10 cellular contexts compared by ENCODE assay signal in the genomic region with DNA sequence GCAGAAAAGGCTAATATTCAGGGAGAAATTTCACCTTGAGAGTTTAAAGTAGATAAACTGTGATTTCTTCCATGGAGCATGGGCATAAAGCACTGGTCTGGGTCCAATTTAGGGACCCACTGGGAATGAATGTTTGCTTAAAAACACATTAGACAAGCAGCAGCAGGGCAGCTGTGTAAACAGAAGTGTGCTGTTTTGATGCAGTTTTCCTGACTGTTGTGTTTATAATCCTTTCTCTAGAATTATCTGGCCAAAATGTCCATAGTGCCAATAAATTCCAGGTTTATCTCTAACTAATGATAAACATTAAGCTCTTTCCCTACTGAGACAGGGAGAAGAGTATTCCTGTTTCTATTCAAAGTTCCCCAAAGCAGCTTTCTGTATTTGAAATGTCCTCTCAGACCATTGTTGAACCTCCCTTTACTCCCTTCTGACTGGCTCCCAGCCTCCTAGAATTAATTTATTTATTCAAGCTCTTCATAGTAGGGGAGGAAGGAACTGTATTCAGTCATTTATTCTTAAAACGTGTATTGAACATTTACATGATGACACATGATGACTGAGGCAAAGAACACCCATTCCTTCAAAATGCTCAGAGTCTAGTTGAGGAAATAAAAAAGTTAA. TPM values are rescaled to one million over a fixed set of nuclear protein-coding genes. Genes with fewer than 3 reads are reported as not detected.
A peak's percentile ranks its signal among the peaks of the same experiment; 100 is the strongest.
DNase-seq lines count a peak whose midpoint lies in the region; ATAC-seq and TF ChIP-seq lines count a peak whose summit lies in the region.
"Had no signal": no experiment of that assay in that cellular context is flagged by ENCODE, and none has a peak within 500 bp of the region (broad histone marks: within the 10 kb centered on the region; RNA-seq: fewer than 3 reads in every experiment).

No MANE protein-coding gene starts in this region.

- H3K4me3 ChIP-seq in ACC112 (ENCODE audit: low read depth, low read length) = peak overlapping the region; percentile 46; the same call in 1 of the 2 replicates
- no peak overlapping the region for H3K4me3 ChIP-seq in colonic mucosa

- no peak overlapping the region for H2AFZ ChIP-seq in ACC112 (ENCODE audit: low read length, unreplicated experiment)

- peak; percentile 91 to 97 for DNase-seq in NCI-H2081 (lab: John Stamatoyannopoulos, UW)
- DNase-seq in colonic mucosa = no peak
- DNase-seq in myocyte (ENCODE audit: low read depth) = peak; percentile 35
- no peak for DNase-seq in GM10248 (ENCODE audit: extremely low spot score)
- DNase-seq in ecto neural progenitor cell (ENCODE audit: low spot score) = no peak
- no peak for DNase-seq in AG08396 (ENCODE audit: low spot score)
- DNase-seq: central memory CD4-positive, alpha-beta T cell; stimulated activated CD4-positive, alpha-beta T cell treated with anti-CD3 and anti-CD28 coated beads, Interleukin-4, amount 100 ng/mL, for 24 hours had no signal

- TF ChIP-seq CTCF in colonic mucosa (IDR thresholded peaks at IDR 0.05) = no peak
- TF ChIP-seq CTCF in GM10248 (IDR thresholded peaks at IDR 0.05; ENCODE audit: control extremely low read depth, extremely low read depth, low read depth, missing control alignments) = no peak

- H3K9me3 ChIP-seq in colonic mucosa = no peaks in the 10 kb centered on the region

- H3K27me3 ChIP-seq in ACC112 (ENCODE audit: insufficient read depth, low read length) (no peaks in the 10 kb centered on the region), colonic mucosa (no peaks in the 10 kb centered on the region)

- H3K27ac ChIP-seq in ACC112 (ENCODE audit: low read depth, low read length) (peak overlapping the region; percentile 95), colonic mucosa (peak overlapping the region; percentile 4)

- no peaks in the 10 kb centered on the region for H3K79me2 ChIP-seq in ACC112 (ENCODE audit: control insufficient read depth, insufficient read depth, low read length, unreplicated experiment)

- no peak for ATAC-seq in GM18870 (IDR thresholded peaks at IDR 0.05; ENCODE audit: unreplicated experiment)

- H3K9ac ChIP-seq in colonic mucosa (ENCODE audit: low read depth in 2 of 2, low read length in 2 of 2) = no peak overlapping the region

- CTCF ChIA-PET in GM10248 (lab: Yijun Ruan, JAX) = interaction anchor here (1.0 to 1.4 kb wide), 3 partner anchors 9 to 13 kb away, joined by 3 to 7 read pairs (median 5); no protein-coding TSS in a partner anchor

- H3K4me1 ChIP-seq in ACC112 (ENCODE audit: control insufficient read depth, insufficient read depth, low read length, unreplicated experiment) (peaks cover 50% of the 10 kb centered on the region), colonic mucosa (peaks cover 4% of the 10 kb centered on the region)

- H3K36me3 ChIP-seq in ACC112 (ENCODE audit: insufficient read depth, low read length) (peaks cover 4% of the 10 kb centered on the region; the same call in 1 of the 2 replicates), colonic mucosa (no peaks in the 10 kb centered on the region)

- intact Hi-C loops in colonic mucosa (cut with DNase I) = no loop called here

- POLR2A ChIA-PET in GM10248 (lab: Yijun Ruan, JAX) = no interaction called here

RNA-seq across cellular contexts. Expression of gene TM4SF18, which starts 7.0 kb away (rescaled TPM):
- total RNA-seq in colonic mucosa = 1 to 10 TPM in 1 of 2 donors, under 1 TPM in 1; 0.72 to 2.1 TPM
- 0.19 TPM in 1 of 2 replicates, not detected in the other for total RNA-seq in myocyte
- polyA plus RNA-seq in myocyte (2012) = not detected

RNA-seq across cellular contexts. Expression of gene TM4SF1, which starts 37.0 kb away (rescaled TPM):
- total RNA-seq in colonic mucosa (10 to 100 TPM; 30.8 to 48.7 TPM), myocyte (39.1 and 68.9 TPM in 2 replicates)
- 43.0 TPM for polyA plus RNA-seq in myocyte (2012)

Comparison
In these comparisons a context has a peak if more than half of its experiments do, and no peak if none do; other contexts are left out.
1. DNase-seq: peak in NCI-H2081 (2 of 2) and myocyte (single experiment); none in colonic mucosa (single experiment), GM10248 (single experiment), ecto neural progenitor cell (single experiment) and AG08396 (single experiment).